23 cellular contexts compared by ENCODE assay signal in the genomic region with DNA sequence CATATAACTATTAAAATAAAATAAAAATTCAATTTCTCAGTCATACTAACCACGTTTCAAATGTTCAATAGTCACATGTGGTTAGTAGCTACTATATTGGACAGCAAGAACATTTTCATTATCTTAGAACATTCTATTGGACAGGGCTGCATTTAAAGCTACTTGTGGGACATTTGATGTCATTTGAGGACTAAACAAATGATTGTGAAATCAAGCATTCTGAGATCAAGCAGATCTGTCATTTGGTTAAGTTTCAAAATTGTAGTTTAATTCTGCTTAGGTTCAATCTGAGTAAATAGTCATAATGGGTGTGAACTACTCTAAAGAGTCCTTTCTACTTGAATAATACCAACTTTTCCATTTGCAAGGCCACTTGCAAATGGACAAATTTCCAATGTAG.
DNase-seq lines count a peak whose midpoint lies in the region; ATAC-seq, FAIRE-seq and TF ChIP-seq lines count a peak whose summit lies in the region.
"Had no signal": no experiment of that assay in that cellular context is flagged by ENCODE, and none has a peak within 500 bp of the region (broad histone marks: within the 10 kb centered on the region; RNA-seq: fewer than 3 reads in every experiment).

No MANE protein-coding gene starts in this region.

- TF ChIP-seq CTCF in GM12878 (IDR thresholded peaks at IDR 0.05 in 2 of 3, conservative IDR thresholded peaks at IDR 0.05 in 1 of 3; ENCODE audit: control insufficient read depth in 2 of 3, extremely low read depth in 1 of 3, insufficient read depth in 1 of 3, low read depth in 3 of 3, low read length in 3 of 3): no peak
- TF ChIP-seq CTCF in epithelial cell of esophagus (IDR thresholded peaks at IDR 0.05; ENCODE audit: insufficient read depth, low read depth, low read length, missing control alignments): no peak
- TF ChIP-seq CTCF in keratinocyte (optimal IDR thresholded peaks at IDR 0.05 in 1 of 3, IDR thresholded peaks at IDR 0.05 in 1 of 3, conservative IDR thresholded peaks at IDR 0.05 in 1 of 3; ENCODE audit: extremely low read depth in 1 of 3, insufficient read depth in 2 of 3, low read length in 3 of 3): no peak
- no peak for TF ChIP-seq CTCF in osteoblast (IDR thresholded peaks at IDR 0.05; ENCODE audit: extremely low read depth, low read depth, low read length)
- TF ChIP-seq CTCF in H9 (conservative IDR thresholded peaks at IDR 0.05): no peak

- RAD21 ChIA-PET in GM12878 (lab: Charles Lee; ENCODE audit: unreplicated experiment): interaction anchor here (1.1 to 1.9 kb wide), 3 partner anchors 14 to 73 kb away, joined by 3 to 9 read pairs (median 8); no protein-coding TSS in a partner anchor

- intact Hi-C loops in GM12878 (cut with micrococcal nuclease; ENCODE audit: unreplicated experiment): no loop called here

- no TSS peak for BruUV-seq in GM12878 (replicated peaks; lab: Mats Ljungman, UMichigan)

- no peaks in the 10 kb centered on the region for H3K27me3 Mint-ChIP-seq in H9 (ENCODE audit: low read depth)
- H3K27me3 Mint-ChIP-seq: CD4-positive, CD25-positive, alpha-beta regulatory T cell; CD8-positive, alpha-beta memory T cell had no signal

- H3K27me3 ChIP-seq in GM12878 (replicated peaks in 1 of 2; ENCODE audit: control insufficient read depth in 2 of 2, insufficient read depth in 2 of 2, low read length in 1 of 2) (no peaks in the 10 kb centered on the region), keratinocyte (ENCODE audit: control insufficient read depth, extremely low read depth, insufficient read depth, low read length) (no peaks in the 10 kb centered on the region), osteoblast (ENCODE audit: insufficient read depth, low read length) (no peaks in the 10 kb centered on the region), H9 (ENCODE audit: insufficient read depth, low read length) (no peaks in the 10 kb centered on the region)
- H3K27me3 ChIP-seq: BE2C had no signal

- H3K9me3 ChIP-seq in GM12878 (replicated peaks; ENCODE audit: control insufficient read depth, insufficient read depth, low read length) (no peaks in the 10 kb centered on the region), keratinocyte (ENCODE audit: control insufficient read depth, low read depth, low read length) (no peaks in the 10 kb centered on the region), osteoblast (ENCODE audit: low read depth, low read length) (no peaks in the 10 kb centered on the region), H9 (ENCODE audit: control insufficient read depth, low read depth, low read length) (no peaks in the 10 kb centered on the region)
- H3K9me3 ChIP-seq: BE2C had no signal

- H3K36me3 ChIP-seq in GM12878 (ENCODE audit: control insufficient read depth in 2 of 2, insufficient read depth in 2 of 2, low read length in 1 of 2) (no peaks in the 10 kb centered on the region), keratinocyte (ENCODE audit: control insufficient read depth in 2 of 2, extremely low read depth in 1 of 2, insufficient read depth in 2 of 2, low read length in 2 of 2) (no peaks in the 10 kb centered on the region), osteoblast (ENCODE audit: insufficient read depth, low read length) (no peaks in the 10 kb centered on the region)
- H3K36me3 ChIP-seq: BE2C had no signal

- no peaks in the 10 kb centered on the region; a peak in 1 of 7 replicates for H3K36me3 Mint-ChIP-seq in H9 (ENCODE audit: insufficient read depth in 1 of 3, low read depth in 3 of 3)
- H3K36me3 Mint-ChIP-seq: CD4-positive, CD25-positive, alpha-beta regulatory T cell; CD8-positive, alpha-beta memory T cell had no signal

- no peak overlapping the region for H3K4me3 ChIP-seq in GM12878
- no peak overlapping the region for H3K4me3 ChIP-seq in epithelial cell of esophagus (ENCODE audit: low read length)
- H3K4me3 ChIP-seq in keratinocyte (ENCODE audit: control insufficient read depth in 2 of 3, extremely low read depth in 1 of 3, insufficient read depth in 2 of 3, low read depth in 1 of 3, low read length in 3 of 3): no peak overlapping the region
- no peak overlapping the region for H3K4me3 ChIP-seq in osteoblast (ENCODE audit: insufficient read depth, low read length)

- FAIRE-seq in GM12878 (lab: Jason Lieb, UNC): no peak
- no peak for FAIRE-seq in keratinocyte (lab: Jason Lieb, UNC)
- FAIRE-seq: A204.1, G401.6, GM12892, GM18507, HTR-8/SVneo had no signal

- no peak for TF ChIP-seq EP300 in GM12878 (IDR thresholded peaks at IDR 0.05; ENCODE audit: borderline replicate concordance in 1 of 2, control insufficient read depth in 1 of 2, low read depth in 2 of 2, low read length in 2 of 2)

- no peaks in the 10 kb centered on the region for H3K9me1 ChIP-seq in keratinocyte (ENCODE audit: control insufficient read depth, extremely low read depth, insufficient read depth, low read length)

- no peak overlapping the region for H3K23ac ChIP-seq in H9 (ENCODE audit: insufficient read length, low read depth, low read length)

- no peak overlapping the region for H2BK5ac ChIP-seq in H9 (ENCODE audit: insufficient read length, low read length)

- no peaks in the 10 kb centered on the region for H3K79me1 ChIP-seq in H9 (ENCODE audit: insufficient read depth, low read depth, low read length, poor library complexity, severe bottlenecking)

- no peak overlapping the region for H2BK20ac ChIP-seq in H9 (ENCODE audit: low read depth, low read length, poor library complexity, severe bottlenecking)

- H3K14ac ChIP-seq in H9 (ENCODE audit: insufficient read depth, low read length): no peak overlapping the region

- H4K91ac ChIP-seq in H9 (ENCODE audit: insufficient read length, low read depth, low read length): no peak overlapping the region

- dilution Hi-C loops in keratinocyte (cut with MboI; ENCODE audit: extremely low pct_ligation_motif_present, low sequenced_read_pairs): no loop called here

- no peak for TF ChIP-seq POLR2A in GM12878 (IDR thresholded peaks at IDR 0.05; ENCODE audit: low read depth, low read length)

- H3K9ac ChIP-seq in GM12878 (ENCODE audit: control insufficient read depth, insufficient read depth, low read length): no peak overlapping the region
- H3K9ac ChIP-seq in keratinocyte (ENCODE audit: control insufficient read depth, extremely low read depth, insufficient read depth, low read length): no peak overlapping the region
- no peak overlapping the region for H3K9ac ChIP-seq in H9 (ENCODE audit: extremely low read depth, insufficient read length, low read length)

- H3K4me2 ChIP-seq in GM12878 (ENCODE audit: control insufficient read depth, insufficient read depth): no peak overlapping the region
- no peak overlapping the region for H3K4me2 ChIP-seq in keratinocyte (ENCODE audit: control insufficient read depth, extremely low read depth, insufficient read depth, low read depth, low read length)
- no peak overlapping the region for H3K4me2 ChIP-seq in osteoblast (ENCODE audit: insufficient read depth, low read length)
- H3K4me2 ChIP-seq in H9 (ENCODE audit: insufficient read depth, insufficient read length, low read length): no peak overlapping the region

- DNase-seq in GM12878 (ENCODE audit: low read depth, low spot score) (no peak), epithelial cell of esophagus (ENCODE audit: low read depth) (peak; percentile 14), keratinocyte (ENCODE audit: low read depth, low spot score) (no peak), renal cortical epithelial cell (ENCODE audit: low read depth) (peak; percentile 27), osteoblast (ENCODE audit: insufficient read length, low spot score, missing footprints) (no peak), NCI-H2196 (lab: John Stamatoyannopoulos, UW; ENCODE audit: unreplicated experiment) (no peak), H9 (no peak)
- DNase-seq: ACHN; BE2C; C1 segment of cervical spinal cord; CD4-positive, CD25-positive, alpha-beta regulatory T cell; CD8-positive, alpha-beta memory T cell; COR-L47; DMS53; GOT3; H7; KG1 had no signal

- CTCF ChIA-PET in GM12878 (lab: Yijun Ruan, JAX): interaction anchor here (1.0 to 1.4 kb wide), 3 partner anchors 9 to 37 kb away, joined by 3 to 4 read pairs (median 3); no protein-coding TSS in a partner anchor

- no peak overlapping the region for H3K18ac ChIP-seq in H9 (ENCODE audit: insufficient read length, low read depth, low read length)

- H3K23me2 ChIP-seq in H9 (ENCODE audit: insufficient read length, low read depth, low read length, poor library complexity, severe bottlenecking): no peaks in the 10 kb centered on the region

- H3T11ph ChIP-seq in H9 (ENCODE audit: low read length): no peak overlapping the region

- no peak overlapping the region for H3K4me3 Mint-ChIP-seq in H9
- H3K4me3 Mint-ChIP-seq: CD4-positive, CD25-positive, alpha-beta regulatory T cell; CD8-positive, alpha-beta memory T cell had no signal

- H3K56ac ChIP-seq in H9 (ENCODE audit: insufficient read length, low read depth, low read length): no peak overlapping the region

- H3K79me2 ChIP-seq in GM12878 (ENCODE audit: control insufficient read depth, insufficient read depth, low read length) (no peaks in the 10 kb centered on the region), keratinocyte (ENCODE audit: control insufficient read depth, insufficient read depth, low read length) (no peaks in the 10 kb centered on the region), osteoblast (ENCODE audit: insufficient read depth, low read length) (no peaks in the 10 kb centered on the region), H9 (ENCODE audit: insufficient read depth, low read length) (no peaks in the 10 kb centered on the region)

- no peak overlapping the region for H2BK12ac ChIP-seq in H9 (ENCODE audit: insufficient read length, low read depth, low read length)

- SMC1A ChIA-PET in GM12878 (lab: Charles Lee; ENCODE audit: uncharacterized antibody, unreplicated experiment): interaction anchor here (1.0 to 7.7 kb wide), 8 partner anchors 9 to 74 kb away, joined by 3 to 54 read pairs (median 6); no protein-coding TSS in a partner anchor

- H2AFZ ChIP-seq in GM12878 (ENCODE audit: control insufficient read depth, low read depth, low read length) (no peak overlapping the region), keratinocyte (ENCODE audit: control insufficient read depth, low read length) (no peak overlapping the region), osteoblast (ENCODE audit: low read length) (no peak overlapping the region), H9 (ENCODE audit: low read length) (no peak overlapping the region)

- H3K4me1 ChIP-seq in GM12878 (ENCODE audit: control insufficient read depth, insufficient read depth, low read length): no peaks in the 10 kb centered on the region
- H3K4me1 ChIP-seq in keratinocyte (ENCODE audit: control insufficient read depth, extremely low read depth, insufficient read depth, low read length): peaks cover 12% of the 10 kb centered on the region
- H3K4me1 ChIP-seq in osteoblast (ENCODE audit: insufficient read depth, low read length): no peaks in the 10 kb centered on the region
- H3K4me1 ChIP-seq in H9 (ENCODE audit: insufficient read depth, low read length): no peaks in the 10 kb centered on the region

- ATAC-seq in GM12878: peak; percentile 14; the same call in 1 of the 3 replicates
- no peak for ATAC-seq in GM19452 (IDR thresholded peaks at IDR 0.05; ENCODE audit: unreplicated experiment)

- H4K8ac ChIP-seq in H9 (replicated peaks; ENCODE audit: insufficient read length, low read depth, low read length): no peak overlapping the region

- H4K5ac ChIP-seq in H9 (ENCODE audit: insufficient read length, low read depth, low read length): no peak overlapping the region

- no peak overlapping the region for H2BK120ac ChIP-seq in H9 (ENCODE audit: low read depth, low read length, poor library complexity, severe bottlenecking)

- in situ Hi-C loops in GM12878 (cut with MboI): no loop called here

- POLR2A ChIA-PET in GM12878 (lab: Charles Lee): no interaction called here

- H4K20me1 ChIP-seq in GM12878 (ENCODE audit: control insufficient read depth, insufficient read depth): no peaks in the 10 kb centered on the region
- H4K20me1 ChIP-seq in keratinocyte (ENCODE audit: control insufficient read depth, extremely low read depth, insufficient read depth, low read length): no peaks in the 10 kb centered on the region
- H4K20me1 ChIP-seq in osteoblast (ENCODE audit: insufficient read depth, low read length): no peaks in the 10 kb centered on the region
- no peaks in the 10 kb centered on the region for H4K20me1 ChIP-seq in H9 (ENCODE audit: control insufficient read depth, insufficient read depth, insufficient read length)

- 4% methylated on average over 1 of the region's 1 CpG for WGBS in GM12878 (ENCODE audit: insufficient coverage, insufficient replicate concordance, low lambda C conversion rate, missing lambda C conversion rate)
- WGBS in H9 (ENCODE audit: extremely low coverage, insufficient read length, low lambda C conversion rate): no CpG with 5 or more reads among the region's 1 CpG

- no peak overlapping the region for H2BK15ac ChIP-seq in H9 (ENCODE audit: low read depth, low read length)

- H3K4me1 Mint-ChIP-seq in H9: no peaks in the 10 kb centered on the region
- H3K4me1 Mint-ChIP-seq: CD4-positive, CD25-positive, alpha-beta regulatory T cell; CD8-positive, alpha-beta memory T cell had no signal

- no peak for TF ChIP-seq RAD21 in GM12878 (IDR thresholded peaks at IDR 0.05; ENCODE audit: insufficient read depth, low read depth, low read length)

- H3K9me3 Mint-ChIP-seq in H9: no peaks in the 10 kb centered on the region

- no peak overlapping the region for H3K27ac ChIP-seq in GM12878 (ENCODE audit: control insufficient read depth, insufficient read depth)
- H3K27ac ChIP-seq in keratinocyte (ENCODE audit: control insufficient read depth, insufficient read depth, low read length): peak overlapping the region; percentile 55
- H3K27ac ChIP-seq in osteoblast (ENCODE audit: low read depth, low read length): no peak overlapping the region
- no peak overlapping the region for H3K27ac ChIP-seq in H9 (ENCODE audit: insufficient read length, low read depth, low read length)

- H3K4ac ChIP-seq in H9 (ENCODE audit: low read depth, low read length): no peak overlapping the region

- H2AK5ac ChIP-seq in H9 (ENCODE audit: insufficient read length, low read length): no peak overlapping the region

- H3K27ac Mint-ChIP-seq in H9: no peak overlapping the region
- H3K27ac Mint-ChIP-seq: CD4-positive, CD25-positive, alpha-beta regulatory T cell; CD8-positive, alpha-beta memory T cell had no signal

Comparison
In these comparisons a context has a peak if more than half of its experiments do, and no peak if none do; other contexts are left out.
1. DNase-seq: peak in epithelial cell of esophagus (single experiment) and renal cortical epithelial cell (single experiment); none in GM12878 (single experiment), keratinocyte (single experiment), osteoblast (single experiment), NCI-H2196 (single experiment) and H9 (single experiment).